Comparison of ENCODE assay signal across 17 cellular contexts in the genomic region with DNA sequence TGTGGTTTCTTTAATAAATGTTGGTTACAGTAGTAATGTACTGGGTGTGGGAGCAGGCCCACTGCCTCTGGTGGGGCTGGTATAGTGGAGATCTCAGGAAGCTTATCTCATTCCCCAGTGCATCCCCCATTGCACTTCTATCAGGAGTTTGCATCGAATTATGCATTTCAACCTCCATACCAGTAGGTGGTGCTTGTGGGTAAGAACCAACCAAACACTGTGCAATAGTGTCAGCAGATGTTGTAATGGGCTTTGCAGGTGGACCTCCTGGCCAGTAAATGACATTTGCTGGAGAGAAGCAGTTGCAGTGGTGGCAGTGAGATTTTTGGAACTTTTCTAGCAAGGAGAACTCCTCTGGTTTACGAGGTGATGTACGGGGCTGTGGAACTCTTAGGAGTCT.
DNase-seq lines count a peak whose midpoint lies in the region; ATAC-seq and TF ChIP-seq lines count a peak whose summit lies in the region.
"Had no signal": no experiment of that assay in that cellular context is flagged by ENCODE, and none has a peak within 500 bp of the region (broad histone marks: within the 10 kb centered on the region; RNA-seq: fewer than 3 reads in every experiment).

No MANE protein-coding gene starts in this region.

- H3K4me3 Mint-ChIP-seq in WTC11, result no peak overlapping the region
- no peak overlapping the region for H3K4me3 Mint-ChIP-seq in activated T-cell treated with anti-CD3 and anti-CD28 coated beads, Interleukin-2, amount 50 U/mL, for 24 hours
- H3K4me3 Mint-ChIP-seq: activated CD4-positive, alpha-beta T cell treated with anti-CD3 and anti-CD28 coated beads for 36 hours; CD4-positive, alpha-beta memory T cell; HFFc6 had no signal

- peak; percentile 80 for ATAC-seq in GM18870 (IDR thresholded peaks at IDR 0.05; ENCODE audit: unreplicated experiment)
- peak; percentile 88 for ATAC-seq in HG03354 (IDR thresholded peaks at IDR 0.05; ENCODE audit: poor library complexity, severe bottlenecking, unreplicated experiment)
- ATAC-seq in WTC11, result peak; percentile 82
- no peak for ATAC-seq in GM19452 (IDR thresholded peaks at IDR 0.05; ENCODE audit: unreplicated experiment)
- ATAC-seq in GM18520 (IDR thresholded peaks at IDR 0.05; ENCODE audit: unreplicated experiment), result no peak
- ATAC-seq: activated CD4-positive, alpha-beta T cell treated with anti-CD3 and anti-CD28 coated beads for 36 hours; mucosa of descending colon had no signal

- H3K27ac Mint-ChIP-seq in WTC11, result no peak overlapping the region
- H3K27ac Mint-ChIP-seq in activated T-cell treated with anti-CD3 and anti-CD28 coated beads, Interleukin-2, amount 50 U/mL, for 24 hours, result no peak overlapping the region
- H3K27ac Mint-ChIP-seq: activated CD4-positive, alpha-beta T cell treated with anti-CD3 and anti-CD28 coated beads for 36 hours; CD4-positive, alpha-beta memory T cell; HFFc6 had no signal

- TF ChIP-seq CTCF in DOHH2 (IDR thresholded peaks at IDR 0.05; ENCODE audit: low read depth, low read length, poor library complexity, severe bottlenecking) (peak; percentile 44), WTC11 (IDR thresholded peaks at IDR 0.05) (no peak; the same call in 1 of the 2 replicates)

- no peaks in the 10 kb centered on the region for H3K9me3 ChIP-seq in DOHH2 (ENCODE audit: control insufficient read depth, insufficient read depth, low read length)
- H3K9me3 ChIP-seq: sigmoid colon, tibial nerve had no signal

- no peaks in the 10 kb centered on the region for H3K27me3 Mint-ChIP-seq in WTC11 (ENCODE audit: low read depth)
- H3K27me3 Mint-ChIP-seq in activated T-cell treated with anti-CD3 and anti-CD28 coated beads, Interleukin-2, amount 50 U/mL, for 24 hours, result peaks cover 26% of the 10 kb centered on the region
- H3K27me3 Mint-ChIP-seq: activated CD4-positive, alpha-beta T cell treated with anti-CD3 and anti-CD28 coated beads for 36 hours; CD4-positive, alpha-beta memory T cell had no signal

- H3K4me1 ChIP-seq in DOHH2 (ENCODE audit: control insufficient read depth, low read length), result no peaks in the 10 kb centered on the region
- H3K4me1 ChIP-seq: sigmoid colon, tibial nerve had no signal

- POLR2A ChIA-PET in WTC11 (lab: Charles Lee), result no interaction called here

- no peaks in the 10 kb centered on the region for H3K27me3 ChIP-seq in DOHH2 (ENCODE audit: control insufficient read depth, low read length)
- H3K27me3 ChIP-seq: sigmoid colon, tibial nerve had no signal

- H3F3A ChIP-seq in DOHH2 (ENCODE audit: control insufficient read depth, insufficient read depth), result no peaks in the 10 kb centered on the region

- no peaks in the 10 kb centered on the region for H3K79me2 ChIP-seq in DOHH2 (ENCODE audit: control insufficient read depth, low read length)

- no peaks in the 10 kb centered on the region for H3K9me2 ChIP-seq in DOHH2 (replicated peaks; ENCODE audit: control insufficient read depth, low read length)

- H3K9me3 Mint-ChIP-seq in WTC11, result peaks cover 13% of the 10 kb centered on the region
- no peaks in the 10 kb centered on the region for H3K9me3 Mint-ChIP-seq in activated T-cell treated with anti-CD3 and anti-CD28 coated beads, Interleukin-2, amount 50 U/mL, for 24 hours

- no peak overlapping the region for H3K27ac ChIP-seq in DOHH2 (ENCODE audit: low read depth, low read length)
- H3K27ac ChIP-seq: sigmoid colon, tibial nerve had no signal

- peaks cover 6% of the 10 kb centered on the region for H3K36me3 Mint-ChIP-seq in WTC11
- no peaks in the 10 kb centered on the region for H3K36me3 Mint-ChIP-seq in activated T-cell treated with anti-CD3 and anti-CD28 coated beads, Interleukin-2, amount 50 U/mL, for 24 hours (ENCODE audit: low read depth)
- H3K36me3 Mint-ChIP-seq: CD4-positive, alpha-beta memory T cell had no signal

- no peak overlapping the region for H3K4me2 ChIP-seq in DOHH2 (ENCODE audit: low read length)

- no peaks in the 10 kb centered on the region for H3K4me1 Mint-ChIP-seq in WTC11
- no peaks in the 10 kb centered on the region for H3K4me1 Mint-ChIP-seq in activated T-cell treated with anti-CD3 and anti-CD28 coated beads, Interleukin-2, amount 50 U/mL, for 24 hours (ENCODE audit: low read depth)
- H3K4me1 Mint-ChIP-seq: activated CD4-positive, alpha-beta T cell treated with anti-CD3 and anti-CD28 coated beads for 36 hours; CD4-positive, alpha-beta memory T cell had no signal

- CTCF ChIA-PET in WTC11 (lab: Charles Lee), result no interaction called here

- no peaks in the 10 kb centered on the region for H3K36me3 ChIP-seq in DOHH2 (ENCODE audit: control insufficient read depth, low read length)
- H3K36me3 ChIP-seq: sigmoid colon, tibial nerve had no signal

- H4K20me1 ChIP-seq in DOHH2 (ENCODE audit: control insufficient read depth, insufficient read depth, low read depth, low read length), result no peaks in the 10 kb centered on the region

- DNase-seq in WTC11 (ENCODE audit: low spot score) (no peak), H4 (ENCODE audit: low spot score) (no peak)
- DNase-seq in activated T-cell treated with anti-CD3 and anti-CD28 coated beads, Interleukin-2, amount 50 U/mL, for 24 hours, result no peak
- DNase-seq: activated CD4-positive, alpha-beta T cell treated with anti-CD3 and anti-CD28 coated beads for 36 hours; caudate nucleus; CD4-positive, alpha-beta memory T cell; HFFc6; mucosa of descending colon; NCI-H2171 treated with DMSO at 0.1 percent for 48 hours; Right ventricle myocardium superior; sigmoid colon had no signal

- H3K4me3 ChIP-seq in DOHH2 (ENCODE audit: low read length), result no peak overlapping the region
- H3K4me3 ChIP-seq: mucosa of descending colon, sigmoid colon, tibial nerve had no signal

TF ChIP-seq in WTC11, 78 proteins besides CTCF, POLR2A, EP300 and RAD21 (continues in another document):
- no peak for TF ChIP-seq SP1 (CRISPR knock-in tag; conservative IDR thresholded peaks at IDR 0.05)
- TF ChIP-seq FOXJ3 (CRISPR knock-in tag; IDR thresholded peaks at IDR 0.05; ENCODE audit: borderline replicate concordance), result no peak
- no peak for TF ChIP-seq RORB (CRISPR knock-in tag; IDR thresholded peaks at IDR 0.05)
- TF ChIP-seq NFATC4 (CRISPR knock-in tag; IDR thresholded peaks at IDR 0.05), result no peak
- TF ChIP-seq CBFB (CRISPR knock-in tag; IDR thresholded peaks at IDR 0.05; ENCODE audit: low read depth), result no peak
- TF ChIP-seq HMGA2 (CRISPR knock-in tag; IDR thresholded peaks at IDR 0.05), result no peak
- no peak for TF ChIP-seq FOXK1 (CRISPR knock-in tag; IDR thresholded peaks at IDR 0.05)
- TF ChIP-seq, protein P1, sequence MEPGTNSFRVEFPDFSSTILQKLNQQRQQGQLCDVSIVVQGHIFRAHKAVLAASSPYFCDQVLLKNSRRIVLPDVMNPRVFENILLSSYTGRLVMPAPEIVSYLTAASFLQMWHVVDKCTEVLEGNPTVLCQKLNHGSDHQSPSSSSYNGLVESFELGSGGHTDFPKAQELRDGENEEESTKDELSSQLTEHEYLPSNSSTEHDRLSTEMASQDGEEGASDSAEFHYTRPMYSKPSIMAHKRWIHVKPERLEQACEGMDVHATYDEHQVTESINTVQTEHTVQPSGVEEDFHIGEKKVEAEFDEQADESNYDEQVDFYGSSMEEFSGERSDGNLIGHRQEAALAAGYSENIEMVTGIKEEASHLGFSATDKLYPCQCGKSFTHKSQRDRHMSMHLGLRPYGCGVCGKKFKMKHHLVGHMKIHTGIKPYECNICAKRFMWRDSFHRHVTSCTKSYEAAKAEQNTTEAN (CRISPR knock-in tag; IDR thresholded peaks at IDR 0.05), result no peak
- TF ChIP-seq MXD4 (CRISPR knock-in tag; IDR thresholded peaks at IDR 0.05; ENCODE audit: borderline replicate concordance), result no peak
- TF ChIP-seq ATF6 (CRISPR knock-in tag; IDR thresholded peaks at IDR 0.05), result no peak
- no peak for TF ChIP-seq CDX4 (CRISPR knock-in tag; IDR thresholded peaks at IDR 0.05; ENCODE audit: borderline replicate concordance)
- TF ChIP-seq, protein P2, sequence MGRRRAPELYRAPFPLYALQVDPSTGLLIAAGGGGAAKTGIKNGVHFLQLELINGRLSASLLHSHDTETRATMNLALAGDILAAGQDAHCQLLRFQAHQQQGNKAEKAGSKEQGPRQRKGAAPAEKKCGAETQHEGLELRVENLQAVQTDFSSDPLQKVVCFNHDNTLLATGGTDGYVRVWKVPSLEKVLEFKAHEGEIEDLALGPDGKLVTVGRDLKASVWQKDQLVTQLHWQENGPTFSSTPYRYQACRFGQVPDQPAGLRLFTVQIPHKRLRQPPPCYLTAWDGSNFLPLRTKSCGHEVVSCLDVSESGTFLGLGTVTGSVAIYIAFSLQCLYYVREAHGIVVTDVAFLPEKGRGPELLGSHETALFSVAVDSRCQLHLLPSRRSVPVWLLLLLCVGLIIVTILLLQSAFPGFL (CRISPR knock-in tag; IDR thresholded peaks at IDR 0.05; ENCODE audit: borderline replicate concordance), result no peak

Comparison
In these comparisons a context has a peak if more than half of its experiments do, and no peak if none do; other contexts are left out.
1. ATAC-seq: peak in GM18870 (single experiment), HG03354 (single experiment) and WTC11 (single experiment); none in GM19452 (single experiment) and GM18520 (single experiment).